ENCODE assay signal across 13 cellular contexts in genomic region chr7:25656581-25657026, GRCh38.
DNase-seq lines count a peak whose midpoint lies in the region; ATAC-seq and TF ChIP-seq lines count a peak whose summit lies in the region.
"Had no signal": no experiment of that assay in that cellular context is flagged by ENCODE, and none has a peak within 500 bp of the region (broad histone marks: within the 10 kb centered on the region; RNA-seq: fewer than 3 reads in every experiment).

No MANE protein-coding gene starts in this region.

- ATAC-seq in sciatic nerve, result peak; percentile 80
- ATAC-seq: activated T-cell treated with anti-CD3 and anti-CD28 coated beads, Interleukin-2, amount 50 U/mL, for 4 hours; left colon had no signal

- intact Hi-C loops in sciatic nerve (cut with DNase I), result no loop called here

- DNase-seq in GM04504 (ENCODE audit: low read depth) (peak; percentile 28), fibroblast of the conjunctiva (ENCODE audit: low read depth) (peak; percentile 90), sciatic nerve (ENCODE audit: low spot score) (no peak), NCI-H748 treated with DMSO at 0.1 percent for 48 hours (lab: John Stamatoyannopoulos, UW) (no peak), NCI-H2196 treated with DMSO at 0.1 percent for 48 hours (lab: John Stamatoyannopoulos, UW; ENCODE audit: unreplicated experiment) (no peak)
- DNase-seq in activated CD4-positive, alpha-beta T cell treated with anti-CD3 and anti-CD28 coated beads for 4 hours, result no peak
- DNase-seq: activated T-cell treated with anti-CD3 and anti-CD28 coated beads, Interleukin-2, amount 50 U/mL, for 4 hours; Calu3; heart right ventricle; left colon; NCI-H146; SW 1271 had no signal

TF ChIP-seq in PFSK-1, 5 proteins besides CTCF, POLR2A, EP300 and RAD21:
- TF ChIP-seq POLR2AphosphoS5 (IDR thresholded peaks at IDR 0.05; ENCODE audit: low read depth, low read length), result 0 out of 2 replicates have a peak, but pooled peaks have one; percentile 23
- no peak for TF ChIP-seq SIN3A (IDR thresholded peaks at IDR 0.05; ENCODE audit: borderline replicate concordance, insufficient read depth, low read length)

Comparison
In these comparisons a context has a peak if more than half of its experiments do, and no peak if none do; other contexts are left out.
1. DNase-seq: peak in GM04504 (single experiment) and fibroblast of the conjunctiva (single experiment); none in sciatic nerve (single experiment), NCI-H748 treated with DMSO at 0.1 percent for 48 hours (single experiment), activated CD4-positive, alpha-beta T cell treated with anti-CD3 and anti-CD28 coated beads for 4 hours (0 of 2) and NCI-H2196 treated with DMSO at 0.1 percent for 48 hours (single experiment).